ENCODE assay signal across 36 cellular contexts in genomic region chr14:85714046-85714445, GRCh38.
"Had no signal": no experiment of that assay in that cellular context is flagged by ENCODE, and none has a peak within 500 bp of the region (broad histone marks: within the 10 kb centered on the region; RNA-seq: fewer than 3 reads in every experiment).

No MANE protein-coding gene starts in this region.

- H3K27me3 ChIP-seq: ascending aorta, cardiac muscle cell, Peyer's patch, SJSA1 had no signal

- H3K27me3 Mint-ChIP-seq: activated CD4-positive, alpha-beta memory T cell treated with anti-CD3 and anti-CD28 coated beads, Interleukin-2, amount 10 ng/mL, durations not matched to agents 7 days and 5 days; activated CD8-positive, alpha-beta memory T cell treated with anti-CD3 and anti-CD28 coated beads, Interleukin-2, amount 10 ng/mL, durations not matched to agents 7 days and 5 days; activated naive CD8-positive, alpha-beta T cell treated with anti-CD3 and anti-CD28 coated beads for 36 hours; central memory CD8-positive, alpha-beta T cell had no signal

- H3K27ac ChIP-seq: ascending aorta, cardiac muscle cell, Peyer's patch, SJSA1, WERI-Rb-1 had no signal

- H3K9me3 ChIP-seq: ascending aorta, Peyer's patch, SJSA1 had no signal

- H3K36me3 Mint-ChIP-seq: activated CD8-positive, alpha-beta memory T cell treated with anti-CD3 and anti-CD28 coated beads, Interleukin-2, amount 10 ng/mL, durations not matched to agents 7 days and 5 days; activated naive CD8-positive, alpha-beta T cell treated with anti-CD3 and anti-CD28 coated beads for 36 hours had no signal

- H3K36me3 ChIP-seq: ascending aorta, cardiac muscle cell, Peyer's patch, SJSA1, WERI-Rb-1 had no signal

- DNase-seq: activated CD4-positive, alpha-beta memory T cell treated with anti-CD3 and anti-CD28 coated beads, Interleukin-2, amount 10 ng/mL, durations not matched to agents 7 days and 5 days; activated CD4-positive, alpha-beta T cell treated with anti-CD3 and anti-CD28 coated beads for 1 hour; activated CD4-positive, alpha-beta T cell treated with anti-CD3 and anti-CD28 coated beads for 48 hours; activated CD4-positive, CD25-positive, alpha-beta regulatory T cell; activated CD8-positive, alpha-beta memory T cell treated with anti-CD3 and anti-CD28 coated beads for 24 hours; activated CD8-positive, alpha-beta memory T cell treated with anti-CD3 and anti-CD28 coated beads, Interleukin-2, amount 10 ng/mL, durations not matched to agents 7 days and 5 days; activated CD8-positive, alpha-beta memory T cell treated with anti-CD3 and anti-CD28 coated beads, Interleukin-2, amount 50 U/mL, for 48 hours; activated effector memory CD4-positive, alpha-beta T cell treated with Interleukin-2 at 50 U/mL for 16 hours; activated naive CD4-positive, alpha-beta T cell; activated naive CD4-positive, alpha-beta T cell treated with anti-CD3 and anti-CD28 coated beads, Interleukin-2, amount 50 U/mL, for 16 hours; activated naive CD8-positive, alpha-beta T cell treated with anti-CD3 and anti-CD28 coated beads for 36 hours; activated T-cell treated with anti-CD3 and anti-CD28 coated beads, Interleukin-2, amount 50 U/mL, for 48 hours; amygdala; KG1; MM.1S; MV-4-11; NCI-H1092; NCI-H1694; NCI-H1930; NCI-H2081 treated with DMSO at 0.1 percent for 48 hours; NCI-H345; NCI-H524 treated with DMSO at 0.1 percent for 48 hours; NCI-H82; PC-3; Peyer's patch; RPMI8226; SHP77 treated with DMSO at 0.1 percent for 48 hours; SW 1271; T-helper 1 cell; T-helper 2 cell; T-helper 9 cell; WERI-Rb-1 had no signal

- H3K4me3 ChIP-seq: ascending aorta, cardiac muscle cell, Peyer's patch, SJSA1 had no signal

- H3K27ac Mint-ChIP-seq: activated CD4-positive, alpha-beta memory T cell treated with anti-CD3 and anti-CD28 coated beads, Interleukin-2, amount 10 ng/mL, durations not matched to agents 7 days and 5 days; activated CD8-positive, alpha-beta memory T cell treated with anti-CD3 and anti-CD28 coated beads, Interleukin-2, amount 10 ng/mL, durations not matched to agents 7 days and 5 days; activated naive CD8-positive, alpha-beta T cell treated with anti-CD3 and anti-CD28 coated beads for 36 hours had no signal

- H3K4me1 ChIP-seq: ascending aorta, Peyer's patch, SJSA1 had no signal

- H3K9me3 Mint-ChIP-seq: central memory CD8-positive, alpha-beta T cell had no signal

- H3K4me3 Mint-ChIP-seq: activated CD4-positive, alpha-beta memory T cell treated with anti-CD3 and anti-CD28 coated beads, Interleukin-2, amount 10 ng/mL, durations not matched to agents 7 days and 5 days; activated CD8-positive, alpha-beta memory T cell treated with anti-CD3 and anti-CD28 coated beads, Interleukin-2, amount 10 ng/mL, durations not matched to agents 7 days and 5 days; activated naive CD8-positive, alpha-beta T cell treated with anti-CD3 and anti-CD28 coated beads for 36 hours; central memory CD8-positive, alpha-beta T cell had no signal

- H3K4me1 Mint-ChIP-seq: activated CD4-positive, alpha-beta memory T cell treated with anti-CD3 and anti-CD28 coated beads, Interleukin-2, amount 10 ng/mL, durations not matched to agents 7 days and 5 days; activated CD8-positive, alpha-beta memory T cell treated with anti-CD3 and anti-CD28 coated beads, Interleukin-2, amount 10 ng/mL, durations not matched to agents 7 days and 5 days; activated naive CD8-positive, alpha-beta T cell treated with anti-CD3 and anti-CD28 coated beads for 36 hours; central memory CD8-positive, alpha-beta T cell had no signal
